In the genomic region with DNA sequence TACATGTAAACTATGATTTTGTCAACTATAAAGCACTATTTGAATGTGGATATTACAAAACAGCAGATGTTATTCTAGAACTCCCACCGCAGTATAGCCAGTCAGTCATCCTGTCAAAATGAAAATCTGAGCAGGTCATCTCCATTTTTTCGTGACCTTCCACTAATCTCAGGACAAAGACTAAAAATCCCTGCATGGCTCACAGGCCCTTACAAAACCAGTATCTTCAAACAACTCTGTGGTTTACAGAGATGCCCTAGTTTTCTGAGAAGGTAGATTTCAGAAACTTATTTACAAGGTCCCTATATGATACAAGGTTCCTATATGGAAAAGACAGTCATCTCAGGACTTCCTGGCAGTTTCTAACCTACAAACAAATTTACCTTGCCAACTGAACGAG, we compare ENCODE assay signal across 7 cellular contexts. TPM values are rescaled to one million over a fixed set of nuclear protein-coding genes. Genes with fewer than 3 reads are reported as not detected.
A peak's percentile ranks its signal among the peaks of the same experiment; 100 is the strongest.
DNase-seq lines count a peak whose midpoint lies in the region; TF ChIP-seq lines count a peak whose summit lies in the region.
"Not testable (repeated sequence)": the region's sequence is repeated elsewhere in the genome, so short reads cannot be mapped to it uniquely, and the experiment has no call there.

No MANE protein-coding gene starts in this region.

- H3K4me3 Mint-ChIP-seq in CD4-positive, alpha-beta memory T cell, result peak overlapping the region in 3 of 8 donors; percentile 2 to 37 (median 10)
- H3K4me3 Mint-ChIP-seq in T-helper 2 cell treated with Interferon-gamma antibody and Interleukin-4, amounts not matched to agents 5 μg/mL and 100 μg/mL, for 36 hours, result peak overlapping the region; percentile 66
- H3K4me3 Mint-ChIP-seq in activated CD4-positive, alpha-beta memory T cell treated with anti-CD3 and anti-CD28 coated beads for 36 hours, result peak overlapping the region; percentile 27
- H3K4me3 Mint-ChIP-seq in activated T-cell treated with anti-CD3 and anti-CD28 coated beads, Interleukin-2, amount 50 U/mL, for 24 hours; activated naive CD8-positive, alpha-beta T cell; endothelial cell (ENCODE audit: unreplicated experiment): not testable (repeated sequence)
- H3K4me3 Mint-ChIP-seq in activated T-helper 2 cell treated with anti-CD3 and anti-CD28 coated beads, Interferon-gamma antibody, Interleukin-2, Interleukin-4, amounts not matched to agents 10 μg/mL and 5 μg/mL and 100 μg/mL, durations not matched to agents 14 hours and 24 hours and 36 hours (ENCODE audit: low read depth), result peak overlapping the region; percentile 43

- CTCF ChIA-PET in CD4-positive, alpha-beta memory T cell (lab: Charles Lee; ENCODE audit: partially characterized antibody); activated CD4-positive, alpha-beta memory T cell treated with anti-CD3 and anti-CD28 coated beads for 36 hours (lab: Charles Lee): not testable (repeated sequence)

- H3K36me3 ChIP-seq in CD4-positive, alpha-beta memory T cell (ENCODE audit: insufficient read depth, low read length), result not testable (repeated sequence)

- H3K27me3 Mint-ChIP-seq in CD4-positive, alpha-beta memory T cell; T-helper 2 cell treated with Interferon-gamma antibody and Interleukin-4, amounts not matched to agents 5 μg/mL and 100 μg/mL, for 36 hours (ENCODE audit: low read depth); activated CD4-positive, alpha-beta memory T cell treated with anti-CD3 and anti-CD28 coated beads for 36 hours; activated T-cell treated with anti-CD3 and anti-CD28 coated beads, Interleukin-2, amount 50 U/mL, for 24 hours; activated T-helper 2 cell treated with anti-CD3 and anti-CD28 coated beads, Interferon-gamma antibody, Interleukin-2, Interleukin-4, amounts not matched to agents 10 μg/mL and 5 μg/mL and 100 μg/mL, durations not matched to agents 14 hours and 24 hours and 36 hours (ENCODE audit: low read depth); activated naive CD8-positive, alpha-beta T cell; endothelial cell (ENCODE audit: unreplicated experiment): not testable (repeated sequence)

- not testable (repeated sequence) for H3K27ac ChIP-seq in CD4-positive, alpha-beta memory T cell (ENCODE audit: low read depth, low read length)

- peaks cover 2 to 12% (median 6%) of the 10 kb centered on the region in 4 donors for H3K4me1 Mint-ChIP-seq in CD4-positive, alpha-beta memory T cell
- H3K4me1 Mint-ChIP-seq in T-helper 2 cell treated with Interferon-gamma antibody and Interleukin-4, amounts not matched to agents 5 μg/mL and 100 μg/mL, for 36 hours (ENCODE audit: low read depth), result peaks cover 26% of the 10 kb centered on the region
- peaks cover 27% of the 10 kb centered on the region for H3K4me1 Mint-ChIP-seq in activated CD4-positive, alpha-beta memory T cell treated with anti-CD3 and anti-CD28 coated beads for 36 hours (ENCODE audit: low read depth)
- not testable (repeated sequence) for H3K4me1 Mint-ChIP-seq in activated T-cell treated with anti-CD3 and anti-CD28 coated beads, Interleukin-2, amount 50 U/mL, for 24 hours (ENCODE audit: low read depth); endothelial cell (ENCODE audit: unreplicated experiment)
- H3K4me1 Mint-ChIP-seq in activated T-helper 2 cell treated with anti-CD3 and anti-CD28 coated beads, Interferon-gamma antibody, Interleukin-2, Interleukin-4, amounts not matched to agents 10 μg/mL and 5 μg/mL and 100 μg/mL, durations not matched to agents 14 hours and 24 hours and 36 hours (ENCODE audit: low read depth), result peaks cover 27% of the 10 kb centered on the region
- H3K4me1 Mint-ChIP-seq in activated naive CD8-positive, alpha-beta T cell (ENCODE audit: low read depth), result peaks cover 16% of the 10 kb centered on the region

- not testable (repeated sequence) for TF ChIP-seq CTCF in endothelial cell (IDR thresholded peaks at IDR 0.05; ENCODE audit: unreplicated experiment)

- not testable (repeated sequence) for H3K9me3 ChIP-seq in CD4-positive, alpha-beta memory T cell (ENCODE audit: control insufficient read depth in 1 of 2, low read length in 2 of 2)

- intact Hi-C loops in CD4-positive, alpha-beta memory T cell (cut with micrococcal nuclease); activated CD4-positive, alpha-beta memory T cell treated with anti-CD3 and anti-CD28 coated beads for 36 hours (cut with micrococcal nuclease); activated T-helper 2 cell treated with anti-CD3 and anti-CD28 coated beads, Interferon-gamma antibody, Interleukin-2, Interleukin-4, amounts not matched to agents 10 μg/mL and 5 μg/mL and 100 μg/mL, durations not matched to agents 14 hours and 24 hours and 36 hours (cut with micrococcal nuclease): not testable (repeated sequence)

- not testable (repeated sequence) for H3K27me3 ChIP-seq in CD4-positive, alpha-beta memory T cell (ENCODE audit: insufficient read depth, low read length)

- H3K4me3 ChIP-seq in CD4-positive, alpha-beta memory T cell (ENCODE audit: low read length in 2 of 2), result not testable (repeated sequence)

- not testable (repeated sequence) for DNase-seq in CD4-positive, alpha-beta memory T cell; activated T-cell treated with anti-CD3 and anti-CD28 coated beads, Interleukin-2, amount 50 U/mL, for 24 hours; activated T-helper 2 cell treated with anti-CD3 and anti-CD28 coated beads, Interferon-gamma antibody, Interleukin-2, Interleukin-4, amounts not matched to agents 10 μg/mL and 5 μg/mL and 100 μg/mL, durations not matched to agents 14 hours and 24 hours and 36 hours (ENCODE audit: low spot score); endothelial cell (ENCODE audit: low spot score)
- peak; percentile 21 for DNase-seq in T-helper 2 cell treated with Interferon-gamma antibody and Interleukin-4, amounts not matched to agents 5 μg/mL and 100 μg/mL, for 36 hours (ENCODE audit: low spot score)
- peak; percentile 17 for DNase-seq in activated CD4-positive, alpha-beta memory T cell treated with anti-CD3 and anti-CD28 coated beads for 36 hours

- POLR2A ChIA-PET in CD4-positive, alpha-beta memory T cell (lab: Charles Lee; ENCODE audit: partially characterized antibody); activated CD4-positive, alpha-beta memory T cell treated with anti-CD3 and anti-CD28 coated beads for 36 hours (lab: Charles Lee): not testable (repeated sequence)

- not testable (repeated sequence) for H3K9me3 Mint-ChIP-seq in CD4-positive, alpha-beta memory T cell; T-helper 2 cell treated with Interferon-gamma antibody and Interleukin-4, amounts not matched to agents 5 μg/mL and 100 μg/mL, for 36 hours; activated CD4-positive, alpha-beta memory T cell treated with anti-CD3 and anti-CD28 coated beads for 36 hours; activated T-cell treated with anti-CD3 and anti-CD28 coated beads, Interleukin-2, amount 50 U/mL, for 24 hours; activated T-helper 2 cell treated with anti-CD3 and anti-CD28 coated beads, Interferon-gamma antibody, Interleukin-2, Interleukin-4, amounts not matched to agents 10 μg/mL and 5 μg/mL and 100 μg/mL, durations not matched to agents 14 hours and 24 hours and 36 hours; activated naive CD8-positive, alpha-beta T cell (ENCODE audit: low read depth); endothelial cell (ENCODE audit: unreplicated experiment)

- peaks cover 27 to 36% of the 10 kb centered on the region in 2 donors for H3K36me3 Mint-ChIP-seq in CD4-positive, alpha-beta memory T cell
- H3K36me3 Mint-ChIP-seq in T-helper 2 cell treated with Interferon-gamma antibody and Interleukin-4, amounts not matched to agents 5 μg/mL and 100 μg/mL, for 36 hours (ENCODE audit: low read depth), result peaks cover 41% of the 10 kb centered on the region
- peaks cover 27% of the 10 kb centered on the region for H3K36me3 Mint-ChIP-seq in activated CD4-positive, alpha-beta memory T cell treated with anti-CD3 and anti-CD28 coated beads for 36 hours
- H3K36me3 Mint-ChIP-seq in activated T-cell treated with anti-CD3 and anti-CD28 coated beads, Interleukin-2, amount 50 U/mL, for 24 hours (ENCODE audit: low read depth), result peaks cover 77% of the 10 kb centered on the region
- peaks cover 49% of the 10 kb centered on the region for H3K36me3 Mint-ChIP-seq in activated T-helper 2 cell treated with anti-CD3 and anti-CD28 coated beads, Interferon-gamma antibody, Interleukin-2, Interleukin-4, amounts not matched to agents 10 μg/mL and 5 μg/mL and 100 μg/mL, durations not matched to agents 14 hours and 24 hours and 36 hours (ENCODE audit: low read depth)
- H3K36me3 Mint-ChIP-seq in activated naive CD8-positive, alpha-beta T cell; endothelial cell (ENCODE audit: low read depth, unreplicated experiment): not testable (repeated sequence)

- not testable (repeated sequence) for H3K4me1 ChIP-seq in CD4-positive, alpha-beta memory T cell (ENCODE audit: insufficient read depth, low read length)

- H3K27ac Mint-ChIP-seq in CD4-positive, alpha-beta memory T cell, result peak overlapping the region in 5 of 7 donors; percentile 41 to 79 (median 73)
- H3K27ac Mint-ChIP-seq in T-helper 2 cell treated with Interferon-gamma antibody and Interleukin-4, amounts not matched to agents 5 μg/mL and 100 μg/mL, for 36 hours, result peak overlapping the region; percentile 89
- H3K27ac Mint-ChIP-seq in activated CD4-positive, alpha-beta memory T cell treated with anti-CD3 and anti-CD28 coated beads for 36 hours, result peak overlapping the region; percentile 85
- H3K27ac Mint-ChIP-seq in activated T-cell treated with anti-CD3 and anti-CD28 coated beads, Interleukin-2, amount 50 U/mL, for 24 hours, result peak overlapping the region; percentile 34
- H3K27ac Mint-ChIP-seq in activated T-helper 2 cell treated with anti-CD3 and anti-CD28 coated beads, Interferon-gamma antibody, Interleukin-2, Interleukin-4, amounts not matched to agents 10 μg/mL and 5 μg/mL and 100 μg/mL, durations not matched to agents 14 hours and 24 hours and 36 hours, result peak overlapping the region; percentile 95
- peak overlapping the region; percentile 41 for H3K27ac Mint-ChIP-seq in activated naive CD8-positive, alpha-beta T cell
- peak overlapping the region; percentile 10 for H3K27ac Mint-ChIP-seq in endothelial cell (ENCODE audit: unreplicated experiment)

RNA-seq across cellular contexts. Expression of gene ANAPC1, which starts 49.8 kb away (rescaled TPM):
- 10 to 100 TPM; 58.1 to 60.2 TPM for total RNA-seq in CD4-positive, alpha-beta memory T cell
- polyA plus RNA-seq in CD4-positive, alpha-beta memory T cell, result 10 to 100 TPM; 22.2 to 26.2 TPM
- 10 to 100 TPM; 88.8 to 90.2 TPM for total RNA-seq in activated CD4-positive, alpha-beta memory T cell treated with anti-CD3 and anti-CD28 coated beads for 36 hours
- 115 and 121 TPM in 2 replicates for total RNA-seq in activated T-helper 2 cell treated with anti-CD3 and anti-CD28 coated beads, Interferon-gamma antibody, Interleukin-2, Interleukin-4, amounts not matched to agents 10 μg/mL and 5 μg/mL and 100 μg/mL, durations not matched to agents 14 hours and 24 hours and 36 hours
- 44.3 TPM for total RNA-seq in endothelial cell (ENCODE audit: unreplicated experiment)

Comparison
In these comparisons a context has a peak if more than half of its experiments do, and no peak if none do; other contexts are left out.
1. H3K27ac Mint-ChIP-seq: peak in every context shown above with its lines; median percentile 95 in activated T-helper 2 cell treated with anti-CD3 and anti-CD28 coated beads, Interferon-gamma antibody, Interleukin-2, Interleukin-4, amounts not matched to agents 10 μg/mL and 5 μg/mL and 100 μg/mL, durations not matched to agents 14 hours and 24 hours and 36 hours; 89 in T-helper 2 cell treated with Interferon-gamma antibody and Interleukin-4, amounts not matched to agents 5 μg/mL and 100 μg/mL, for 36 hours; 85 in activated CD4-positive, alpha-beta memory T cell treated with anti-CD3 and anti-CD28 coated beads for 36 hours; 73 in CD4-positive, alpha-beta memory T cell; 41 in activated naive CD8-positive, alpha-beta T cell; 34 in activated T-cell treated with anti-CD3 and anti-CD28 coated beads, Interleukin-2, amount 50 U/mL, for 24 hours; 10 in endothelial cell.